Comparison of ENCODE assay signal across 24 cellular contexts in genomic region chr12:132941336-132941954, GRCh38.
"Had no signal": no experiment of that assay in that cellular context is flagged by ENCODE, and none has a peak within 500 bp of the region (broad histone marks: within the 10 kb centered on the region; RNA-seq: fewer than 3 reads in every experiment).

No MANE protein-coding gene starts in this region.

- H3K4me3 ChIP-seq: esophagus squamous epithelium, left ventricle myocardium inferior, right atrium auricular region, spleen, upper lobe of left lung had no signal

- H3K27me3 ChIP-seq: brain microvascular endothelial cell, esophagus squamous epithelium, right atrium auricular region, spleen, upper lobe of left lung had no signal

- H2AFZ ChIP-seq: parathyroid adenoma had no signal

- H3K79me2 ChIP-seq: parathyroid adenoma had no signal

- H3K27ac ChIP-seq: brain microvascular endothelial cell, epithelial cell of prostate, esophagus squamous epithelium, left ventricle myocardium inferior, parathyroid adenoma, right atrium auricular region, spleen, upper lobe of left lung had no signal

- DNase-seq: activated CD4-positive, alpha-beta T cell treated with anti-CD3 and anti-CD28 coated beads for 1 hour; activated CD4-positive, alpha-beta T cell treated with anti-CD3 and anti-CD28 coated beads, Interleukin-2, amount 10 ng/mL, durations not matched to agents 7 days and 5 days; activated CD8-positive, alpha-beta T cell treated with anti-CD3 and anti-CD28 coated beads for 36 hours; activated naive CD4-positive, alpha-beta T cell; activated T-cell treated with anti-CD3 and anti-CD28 coated beads, Interleukin-2, amount 50 U/mL, for 48 hours; brain microvascular endothelial cell; cortex of kidney; esophagus squamous epithelium; foreskin melanocyte; islet precursor cell; left ventricle myocardium inferior; mammary epithelial cell; naive B cell; nephron progenitor cell; spleen; stimulated activated naive CD8-positive, alpha-beta T cell treated with anti-CD3 and anti-CD28 coated beads, Interleukin-15, Interleukin-2, amounts not matched to agents 100 U/mL and 50 U/mL, for 24 hours; T-helper 2 cell; upper lobe of left lung had no signal

- H3K4me1 ChIP-seq: esophagus squamous epithelium, left ventricle myocardium inferior, parathyroid adenoma, right atrium auricular region, spleen, upper lobe of left lung had no signal

- ATAC-seq: activated CD8-positive, alpha-beta T cell treated with anti-CD3 and anti-CD28 coated beads for 36 hours; activated naive CD4-positive, alpha-beta T cell treated with anti-CD3 and anti-CD28 coated beads, Interleukin-2, amount 50 U/mL, for 72 hours; stimulated activated naive CD8-positive, alpha-beta T cell treated with anti-CD3 and anti-CD28 coated beads, Interleukin-15, Interleukin-2, amounts not matched to agents 100 U/mL and 50 U/mL, for 24 hours had no signal

- H3K27me3 Mint-ChIP-seq: activated CD4-positive, alpha-beta T cell treated with anti-CD3 and anti-CD28 coated beads, Interleukin-2, amount 10 ng/mL, durations not matched to agents 7 days and 5 days; activated CD8-positive, alpha-beta T cell treated with anti-CD3 and anti-CD28 coated beads for 36 hours; naive B cell had no signal

- H3K4me1 Mint-ChIP-seq: activated CD4-positive, alpha-beta T cell treated with anti-CD3 and anti-CD28 coated beads, Interleukin-2, amount 10 ng/mL, durations not matched to agents 7 days and 5 days; mesothelial cell of epicardium; naive B cell; nephron progenitor cell had no signal

- H3K9ac ChIP-seq: parathyroid adenoma had no signal

- H3K27ac Mint-ChIP-seq: activated CD4-positive, alpha-beta T cell treated with anti-CD3 and anti-CD28 coated beads, Interleukin-2, amount 10 ng/mL, durations not matched to agents 7 days and 5 days; activated CD8-positive, alpha-beta T cell treated with anti-CD3 and anti-CD28 coated beads for 36 hours; activated naive CD4-positive, alpha-beta T cell treated with anti-CD3 and anti-CD28 coated beads, Interleukin-2, amount 50 U/mL, for 72 hours; activated T-helper 2 cell treated with anti-CD3 and anti-CD28 coated beads, Interferon-gamma antibody, Interleukin-2, Interleukin-4, amounts not matched to agents 10 μg/mL and 5 μg/mL and 100 μg/mL, durations not matched to agents 14 hours and 24 hours and 36 hours; mesothelial cell of epicardium; naive B cell; nephron progenitor cell had no signal

- H3K4me3 Mint-ChIP-seq: activated CD4-positive, alpha-beta T cell treated with anti-CD3 and anti-CD28 coated beads, Interleukin-2, amount 10 ng/mL, durations not matched to agents 7 days and 5 days; activated CD8-positive, alpha-beta T cell treated with anti-CD3 and anti-CD28 coated beads for 36 hours; mesothelial cell of epicardium; naive B cell; nephron progenitor cell had no signal
